ENCODE assay signal across 10 cellular contexts in the genomic region with DNA sequence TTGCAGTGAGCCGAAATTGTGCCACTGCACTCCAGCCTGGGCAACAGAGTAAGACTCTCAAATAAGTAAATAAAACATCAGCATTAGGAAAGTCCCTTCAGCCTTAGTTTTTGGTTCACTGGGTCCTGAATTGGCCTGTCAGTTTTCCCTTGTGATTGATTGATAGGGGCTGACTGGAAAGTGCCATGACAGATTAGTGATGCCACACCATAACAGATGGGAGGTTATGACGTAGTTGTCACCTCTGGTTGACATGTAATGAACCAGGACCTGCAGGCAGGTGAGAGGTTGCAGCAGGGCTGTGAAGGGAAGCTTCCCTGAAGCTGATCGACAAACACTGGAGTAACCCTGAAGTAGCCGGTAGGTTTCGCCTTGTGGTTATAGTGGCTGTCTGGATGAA. TPM values are rescaled to one million over a fixed set of nuclear protein-coding genes. Genes with fewer than 3 reads are reported as not detected.
"Had no signal": no experiment of that assay in that cellular context is flagged by ENCODE, and none has a peak within 500 bp of the region (broad histone marks: within the 10 kb centered on the region; RNA-seq: fewer than 3 reads in every experiment).

No MANE protein-coding gene starts in this region.

- H3K27ac Mint-ChIP-seq: IgD-negative memory B cell had no signal

- H3K9me3 ChIP-seq: HAP-1 had no signal

- H3K36me3 ChIP-seq: HAP-1 had no signal

- H3K27ac ChIP-seq: GM23248, HL-60 had no signal

- ATAC-seq: HCT116 had no signal

- H3K4me1 ChIP-seq: HAP-1 had no signal

- H3K4me3 ChIP-seq: GM23248, HAP-1 had no signal

- DNase-seq: GM23248, GOT3, H7, KG1 had no signal

- H3K4me3 Mint-ChIP-seq: IgD-negative memory B cell had no signal

- H2AFZ ChIP-seq: GM23248 had no signal

- H3K9ac ChIP-seq: GM23248 had no signal

- H3K9me3 Mint-ChIP-seq: IgD-negative memory B cell had no signal

- H3K4me1 Mint-ChIP-seq: IgD-negative memory B cell had no signal

RNA-seq across cellular contexts. Expression of a gene that starts 41.8 kb away (rescaled TPM):
- total RNA-seq: GM23248, H4 had no signal
- polyA plus RNA-seq: GM23248, IgD-negative memory B cell had no signal

RNA-seq across cellular contexts. Expression of a gene that starts 50.2 kb away (rescaled TPM):
- total RNA-seq: GM23248, H4, HT1080 had no signal
- polyA plus RNA-seq: IgD-negative memory B cell had no signal
